ENCODE assay signal across 26 cellular contexts in the genomic region with DNA sequence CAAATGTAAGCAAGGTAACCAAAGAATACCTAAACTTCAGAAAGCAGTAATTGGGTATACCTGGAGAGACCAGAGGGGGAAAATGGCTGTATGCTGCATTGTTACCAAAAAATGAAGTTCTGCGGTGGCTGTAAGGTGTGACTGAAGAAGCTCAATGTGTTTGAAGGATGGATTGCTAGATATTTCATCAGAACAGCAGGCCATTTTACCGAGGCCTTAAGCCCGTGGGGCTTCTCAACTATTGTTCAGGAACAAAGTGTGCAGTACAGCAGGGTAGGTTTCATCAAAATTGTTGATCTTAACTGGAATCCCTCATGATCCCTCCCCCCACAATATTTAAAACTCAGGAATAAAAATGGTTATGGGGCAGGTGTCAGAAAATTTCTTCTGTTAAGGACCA.
DNase-seq lines count a peak whose midpoint lies in the region; ATAC-seq, FAIRE-seq and TF ChIP-seq lines count a peak whose summit lies in the region.
"Had no signal": no experiment of that assay in that cellular context is flagged by ENCODE, and none has a peak within 500 bp of the region (broad histone marks: within the 10 kb centered on the region; RNA-seq: fewer than 3 reads in every experiment).

No MANE protein-coding gene starts in this region.

- no peaks in the 10 kb centered on the region for H3K4me1 ChIP-seq in K562 (replicated peaks in 1 of 2; ENCODE audit: control insufficient read depth in 2 of 2, insufficient read depth in 2 of 2, low read length in 2 of 2)

- WGBS in K562 (ENCODE audit: insufficient coverage, low coverage, missing lambda C conversion rate): 0% methylated on average over 3 of the region's 3 CpGs

- H3K9me3 ChIP-seq in K562 (replicated peaks; ENCODE audit: control insufficient read depth, insufficient read depth, low read depth, low read length): no peaks in the 10 kb centered on the region
- H3K9me3 ChIP-seq: BE2C, BLaER1 had no signal

- no peak overlapping the region for H2AFZ ChIP-seq in K562 (ENCODE audit: low read depth, low read length)

- no peak for TF ChIP-seq POLR2A in K562 (conservative IDR thresholded peaks at IDR 0.05)

- ATAC-seq in K562: peak; percentile 57
- ATAC-seq in GM18867 (IDR thresholded peaks at IDR 0.05; ENCODE audit: unreplicated experiment): no peak
- ATAC-seq: GM12878 had no signal

- no peak overlapping the region for H3K9ac ChIP-seq in K562 (ENCODE audit: insufficient read depth in 1 of 2, low read depth in 2 of 2, low read length in 2 of 2)
- H3K9ac ChIP-seq: BLaER1 had no signal

- intact Hi-C loops in K562 (cut with micrococcal nuclease): no loop called here

- POLR2A ChIA-PET in K562 (lab: Yijun Ruan, JAX): no interaction called here

- H3K36me3 ChIP-seq in K562 (ENCODE audit: control insufficient read depth, insufficient read depth, low read length): no peaks in the 10 kb centered on the region
- H3K36me3 ChIP-seq: BE2C, BLaER1 had no signal

- H3K27me3 ChIP-seq in K562 (ENCODE audit: control insufficient read depth in 2 of 2, insufficient read depth in 2 of 2, low read length in 2 of 2): no peaks in the 10 kb centered on the region
- H3K27me3 ChIP-seq: BE2C, BLaER1 had no signal

- no peak overlapping the region for H3K27ac ChIP-seq in K562 (ENCODE audit: extremely low read depth, low read depth, low read length)
- H3K27ac ChIP-seq: BLaER1 had no signal

- peak; percentile 51 for DNase-seq in NCI-H82 (lab: John Stamatoyannopoulos, UW)
- no peak for DNase-seq in NCI-H82 treated with DMSO at 0.1 percent for 48 hours (lab: John Stamatoyannopoulos, UW; ENCODE audit: unreplicated experiment)
- DNase-seq in K562 (ENCODE audit: extremely low read depth in 1 of 4, low spot score in 3 of 4): no peak
- no peak for DNase-seq in inferior parietal cortex (ENCODE audit: extremely low spot score)
- DNase-seq: 8988T; ACHN; C1 segment of cervical spinal cord; CD4-positive, alpha-beta memory T cell; CD4-positive, CD25-positive, alpha-beta regulatory T cell; CD8-positive, alpha-beta memory T cell; COR-L47; DMS 273 treated with DMSO at 0.1 percent for 48 hours; DMS153; DMS53; DMS79; DND-41; EL; GDM1 had no signal

- H3K9me1 ChIP-seq in K562 (ENCODE audit: control insufficient read depth, insufficient read depth, low read length): no peaks in the 10 kb centered on the region

- in situ Hi-C loops in K562 (cut with MboI): no loop called here

- CTCF ChIA-PET in K562 (lab: Yijun Ruan, JAX; ENCODE audit: low intra/inter-chr PET ratio): no interaction called here

- no TSS peak for BruUV-seq in K562 (replicated peaks; lab: Mats Ljungman, UMichigan)

- no peaks in the 10 kb centered on the region for H4K20me1 ChIP-seq in K562 (replicated peaks; ENCODE audit: control insufficient read depth, insufficient read depth, low read length)
- H4K20me1 ChIP-seq: BLaER1 had no signal

- no peak overlapping the region for H3K4me3 ChIP-seq in K562
- H3K4me3 ChIP-seq: BLaER1, GM12878 had no signal

- FAIRE-seq in K562 (lab: Jason Lieb, UNC): no peak
- FAIRE-seq: A204.1, GM12878, GM12892, GM18507, GM19239 had no signal

- H3K4me2 ChIP-seq in K562 (ENCODE audit: insufficient read depth, low read length): no peak overlapping the region
- H3K4me2 ChIP-seq: BLaER1 had no signal

- no peak for TF ChIP-seq CTCF in K562 (IDR thresholded peaks at IDR 0.05 in 2 of 3, conservative IDR thresholded peaks at IDR 0.05 in 1 of 3; ENCODE audit: insufficient read depth in 2 of 3, low read depth in 1 of 3, low read length in 3 of 3)

- TF ChIP-seq RAD21 in K562 (CRISPR knock-in tag; conservative IDR thresholded peaks at IDR 0.05 in 1 of 2, IDR thresholded peaks at IDR 0.05 in 1 of 2): no peak

- H3K79me2 ChIP-seq in K562 (ENCODE audit: control insufficient read depth, insufficient read depth, low read length): no peaks in the 10 kb centered on the region

- TF ChIP-seq EP300 in K562 (IDR thresholded peaks at IDR 0.05; ENCODE audit: low read length): no peak

TF ChIP-seq in K562, 482 proteins besides CTCF, POLR2A, EP300 and RAD21 (continues in another document):
- TF ChIP-seq, protein P1, sequence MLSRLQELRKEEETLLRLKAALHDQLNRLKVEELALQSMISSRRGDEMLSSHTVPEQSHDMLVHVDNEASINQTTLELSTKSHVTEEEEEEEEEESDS (CRISPR knock-in tag; IDR thresholded peaks at IDR 0.05): no peak
- TF ChIP-seq ZNF395 (CRISPR knock-in tag; IDR thresholded peaks at IDR 0.05) (peak; percentile 47; the same call in 1 of the 2 replicates), PHF21A (IDR thresholded peaks at IDR 0.05; ENCODE audit: borderline replicate concordance, low read depth) (no peak), POLR2G (IDR thresholded peaks at IDR 0.05; ENCODE audit: low read depth, low read length) (no peak), MED1 (CRISPR knock-in tag; IDR thresholded peaks at IDR 0.05; ENCODE audit: borderline replicate concordance) (no peak), TFAM (CRISPR knock-in tag; conservative IDR thresholded peaks at IDR 0.05) (no peak), ZSCAN32 (CRISPR knock-in tag; IDR thresholded peaks at IDR 0.05) (peak; percentile 35; the same call in 1 of the 2 replicates), ATF4 (CRISPR knock-in tag; IDR thresholded peaks at IDR 0.05) (peak; percentile 77), L3MBTL2 (IDR thresholded peaks at IDR 0.05) (0 out of 2 replicates have a peak, but pooled peaks have one; percentile 49), KLF6 (CRISPR knock-in tag; IDR thresholded peaks at IDR 0.05; ENCODE audit: borderline replicate concordance) (0 out of 2 replicates have a peak, but pooled peaks have one; percentile 55), HMGXB4 (CRISPR knock-in tag; IDR thresholded peaks at IDR 0.05) (no peak), ZNF766 (CRISPR knock-in tag; conservative IDR thresholded peaks at IDR 0.05) (0 out of 2 replicates have a peak, but pooled peaks have one; percentile 49), CXXC5 (CRISPR knock-in tag; IDR thresholded peaks at IDR 0.05) (peak; percentile 23; the same call in 1 of the 2 replicates), ZNF212 (CRISPR knock-in tag; IDR thresholded peaks at IDR 0.05) (no peak), SIN3B (IDR thresholded peaks at IDR 0.05; ENCODE audit: low read depth) (no peak), CEBPG (CRISPR knock-in tag; IDR thresholded peaks at IDR 0.05) (0 out of 2 replicates have a peak, but pooled peaks have one; percentile 12), CEBPG (tag; conservative IDR thresholded peaks at IDR 0.05 in 1 of 2, IDR thresholded peaks at IDR 0.05 in 1 of 2) (peak; percentile 43 to 81; a peak in 2 of 4 replicates), ZNF79 (CRISPR knock-in tag; IDR thresholded peaks at IDR 0.05; ENCODE audit: low read depth) (0 out of 2 replicates have a peak, but pooled peaks have one; percentile 33), ZNF830 (CRISPR knock-in tag; IDR thresholded peaks at IDR 0.05) (no peak), DMBX1 (CRISPR knock-in tag; IDR thresholded peaks at IDR 0.05; ENCODE audit: borderline replicate concordance) (peak; percentile 42; the same call in 1 of the 2 replicates), BRF1 (IDR thresholded peaks at IDR 0.05; ENCODE audit: borderline replicate concordance, extremely low read depth, insufficient read length) (no peak), ZKSCAN3 (CRISPR knock-in tag; IDR thresholded peaks at IDR 0.05) (no peak), ZNF583 (CRISPR knock-in tag; IDR thresholded peaks at IDR 0.05) (0 out of 2 replicates have a peak, but pooled peaks have one; percentile 15)
- TF ChIP-seq, protein P2, sequence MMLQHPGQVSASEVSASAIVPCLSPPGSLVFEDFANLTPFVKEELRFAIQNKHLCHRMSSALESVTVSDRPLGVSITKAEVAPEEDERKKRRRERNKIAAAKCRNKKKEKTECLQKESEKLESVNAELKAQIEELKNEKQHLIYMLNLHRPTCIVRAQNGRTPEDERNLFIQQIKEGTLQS (IDR thresholded peaks at IDR 0.05): 0 out of 2 replicates have a peak, but pooled peaks have one; percentile 12
- TF ChIP-seq, protein P2 (CRISPR knock-in tag; conservative IDR thresholded peaks at IDR 0.05): no peak
